Comparison of ENCODE assay signal across 1 cellular context in genomic region chr2:170917219-170917851, GRCh38.
TF ChIP-seq lines count a peak whose summit lies in the region.

No MANE protein-coding gene starts in this region.

TF ChIP-seq in WTC11, 78 proteins besides CTCF, POLR2A, EP300 and RAD21 (continued from another document):
- TF ChIP-seq MLX (CRISPR knock-in tag; IDR thresholded peaks at IDR 0.05) (no peak), CBFB (CRISPR knock-in tag; IDR thresholded peaks at IDR 0.05; ENCODE audit: low read depth) (no peak), SMAD4 (CRISPR knock-in tag; IDR thresholded peaks at IDR 0.05) (no peak), PREB (CRISPR knock-in tag; IDR thresholded peaks at IDR 0.05; ENCODE audit: borderline replicate concordance) (no peak), RORB (CRISPR knock-in tag; IDR thresholded peaks at IDR 0.05) (no peak), NR1H2 (CRISPR knock-in tag; IDR thresholded peaks at IDR 0.05) (no peak), NR2C2 (CRISPR knock-in tag; IDR thresholded peaks at IDR 0.05) (no peak), GTF2I (CRISPR knock-in tag; conservative IDR thresholded peaks at IDR 0.05) (no peak), ZNF416 (CRISPR knock-in tag; IDR thresholded peaks at IDR 0.05) (no peak), USF1 (CRISPR knock-in tag; IDR thresholded peaks at IDR 0.05) (peak; percentile 42; the same call in 1 of the 2 replicates), TEAD4 (CRISPR knock-in tag; IDR thresholded peaks at IDR 0.05) (peak; percentile 34; the same call in 1 of the 2 replicates), USF2 (CRISPR knock-in tag; IDR thresholded peaks at IDR 0.05) (peak; percentile 87)
- TF ChIP-seq, protein P1, sequence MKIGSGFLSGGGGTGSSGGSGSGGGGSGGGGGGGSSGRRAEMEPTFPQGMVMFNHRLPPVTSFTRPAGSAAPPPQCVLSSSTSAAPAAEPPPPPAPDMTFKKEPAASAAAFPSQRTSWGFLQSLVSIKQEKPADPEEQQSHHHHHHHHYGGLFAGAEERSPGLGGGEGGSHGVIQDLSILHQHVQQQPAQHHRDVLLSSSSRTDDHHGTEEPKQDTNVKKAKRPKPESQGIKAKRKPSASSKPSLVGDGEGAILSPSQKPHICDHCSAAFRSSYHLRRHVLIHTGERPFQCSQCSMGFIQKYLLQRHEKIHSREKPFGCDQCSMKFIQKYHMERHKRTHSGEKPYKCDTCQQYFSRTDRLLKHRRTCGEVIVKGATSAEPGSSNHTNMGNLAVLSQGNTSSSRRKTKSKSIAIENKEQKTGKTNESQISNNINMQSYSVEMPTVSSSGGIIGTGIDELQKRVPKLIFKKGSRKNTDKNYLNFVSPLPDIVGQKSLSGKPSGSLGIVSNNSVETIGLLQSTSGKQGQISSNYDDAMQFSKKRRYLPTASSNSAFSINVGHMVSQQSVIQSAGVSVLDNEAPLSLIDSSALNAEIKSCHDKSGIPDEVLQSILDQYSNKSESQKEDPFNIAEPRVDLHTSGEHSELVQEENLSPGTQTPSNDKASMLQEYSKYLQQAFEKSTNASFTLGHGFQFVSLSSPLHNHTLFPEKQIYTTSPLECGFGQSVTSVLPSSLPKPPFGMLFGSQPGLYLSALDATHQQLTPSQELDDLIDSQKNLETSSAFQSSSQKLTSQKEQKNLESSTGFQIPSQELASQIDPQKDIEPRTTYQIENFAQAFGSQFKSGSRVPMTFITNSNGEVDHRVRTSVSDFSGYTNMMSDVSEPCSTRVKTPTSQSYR (CRISPR knock-in tag; IDR thresholded peaks at IDR 0.05): no peak
- TF ChIP-seq, protein P2, sequence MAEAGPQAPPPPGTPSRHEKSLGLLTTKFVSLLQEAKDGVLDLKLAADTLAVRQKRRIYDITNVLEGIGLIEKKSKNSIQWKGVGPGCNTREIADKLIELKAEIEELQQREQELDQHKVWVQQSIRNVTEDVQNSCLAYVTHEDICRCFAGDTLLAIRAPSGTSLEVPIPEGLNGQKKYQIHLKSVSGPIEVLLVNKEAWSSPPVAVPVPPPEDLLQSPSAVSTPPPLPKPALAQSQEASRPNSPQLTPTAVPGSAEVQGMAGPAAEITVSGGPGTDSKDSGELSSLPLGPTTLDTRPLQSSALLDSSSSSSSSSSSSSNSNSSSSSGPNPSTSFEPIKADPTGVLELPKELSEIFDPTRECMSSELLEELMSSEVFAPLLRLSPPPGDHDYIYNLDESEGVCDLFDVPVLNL (CRISPR knock-in tag; IDR thresholded peaks at IDR 0.05; ENCODE audit: borderline replicate concordance, low read depth): no peak
- TF ChIP-seq, protein P3, sequence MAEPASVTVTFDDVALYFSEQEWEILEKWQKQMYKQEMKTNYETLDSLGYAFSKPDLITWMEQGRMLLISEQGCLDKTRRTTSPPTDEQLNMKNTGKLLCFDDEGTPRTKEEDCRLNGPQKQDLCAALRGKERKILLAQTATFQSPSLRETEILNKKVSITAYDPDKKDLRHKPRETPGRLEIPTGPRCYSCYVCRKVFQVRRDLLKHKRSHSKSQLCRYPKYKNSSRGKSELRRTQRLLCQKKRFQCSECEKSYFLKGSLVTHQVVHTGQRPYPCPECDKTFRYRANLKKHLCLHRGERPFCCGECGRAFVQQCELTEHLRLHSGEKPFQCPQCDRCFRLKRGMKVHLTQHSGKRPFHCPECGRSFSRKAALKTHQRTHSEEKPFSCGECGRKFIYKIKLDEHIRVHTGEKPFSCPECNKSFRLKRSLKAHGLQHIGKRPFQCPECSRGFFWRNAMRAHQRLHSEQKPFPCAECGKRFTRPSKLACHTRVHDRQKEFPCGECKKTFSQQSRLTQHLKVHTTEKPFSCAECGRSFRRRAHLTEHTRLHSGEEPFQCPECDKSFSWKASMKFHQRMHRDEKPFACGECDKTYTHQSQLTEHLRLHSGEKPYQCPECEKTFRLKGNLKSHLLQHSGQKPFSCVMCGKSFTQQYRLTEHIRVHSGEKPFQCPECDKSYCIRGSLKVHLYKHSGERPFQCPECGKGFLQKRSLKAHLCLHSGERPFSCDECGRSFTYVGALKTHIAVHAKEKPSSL (CRISPR knock-in tag; conservative IDR thresholded peaks at IDR 0.05): no peak
